Comparison of ENCODE assay signal across 25 cellular contexts in genomic region chr2:222280795-222281194, GRCh38. TPM values are rescaled to one million over a fixed set of nuclear protein-coding genes. Genes with fewer than 3 reads are reported as not detected.
"Had no signal": no experiment of that assay in that cellular context is flagged by ENCODE, and none has a peak within 500 bp of the region (broad histone marks: within the 10 kb centered on the region; RNA-seq: fewer than 3 reads in every experiment).

No MANE protein-coding gene starts in this region.

- H3K4me3 ChIP-seq: gastrocnemius medialis, left lung, lung, transverse colon, uterus had no signal

- H3K36me3 ChIP-seq: gastrocnemius medialis, left lung, transverse colon, uterus had no signal

- H3K4me1 Mint-ChIP-seq: central memory CD8-positive, alpha-beta T cell; naive thymus-derived CD8-positive, alpha-beta T cell; stimulated activated memory B cell treated with anti-CD40 and anti-IgM and Interleukin-4, amounts not matched to agents 10 μg/mL and 1 μg/mL and 100 μg/mL, for 72 hours had no signal

- H3K27ac ChIP-seq: gastrocnemius medialis, left lung, transverse colon, uterus had no signal

- DNase-seq: activated CD4-positive, alpha-beta T cell treated with anti-CD3 and anti-CD28 coated beads for 1 hour; activated CD4-positive, alpha-beta T cell treated with anti-CD3 and anti-CD28 coated beads, Interleukin-2, amount 50 U/mL, for 1 hour; activated CD8-positive, alpha-beta T cell treated with anti-CD3 and anti-CD28 coated beads, Interleukin-2, amount 10 ng/mL, durations not matched to agents 7 days and 5 days; activated gamma-delta T cell; activated naive CD4-positive, alpha-beta T cell treated with anti-CD3 and anti-CD28 coated beads, Interleukin-2, amount 50 U/mL, for 16 hours; aorta; effector memory CD4-positive, alpha-beta T cell; gastrocnemius medialis; hippocampal formation; kidney glomerular epithelial cell; left lung; naive thymus-derived CD8-positive, alpha-beta T cell; right cardiac atrium; small intestine; transverse colon; uterus had no signal

- H3K27ac Mint-ChIP-seq: activated CD8-positive, alpha-beta T cell treated with anti-CD3 and anti-CD28 coated beads, Interleukin-2, amount 10 ng/mL, durations not matched to agents 7 days and 5 days; activated T-helper 1 cell treated with anti-CD3 and anti-CD28 coated beads, Interleukin-12 subunit alpha, Interleukin-12 subunit beta, Interleukin-2, Interleukin-4 antibody, amounts not matched to agents 30 ng/mL and 10 ng/mL and 1 ng/mL, durations not matched to agents 14 hours and 24 hours and 36 hours; naive thymus-derived CD8-positive, alpha-beta T cell; progenitor cell of endocrine pancreas; stimulated activated memory B cell treated with anti-CD40 and anti-IgM and Interleukin-4, amounts not matched to agents 10 μg/mL and 1 μg/mL and 100 μg/mL, for 72 hours; T-helper 2 cell treated with Interferon-gamma antibody and Interleukin-4, amounts not matched to agents 5 μg/mL and 100 μg/mL, for 36 hours had no signal

- H3K9me3 Mint-ChIP-seq: activated T-helper 1 cell treated with anti-CD3 and anti-CD28 coated beads, Interleukin-12 subunit alpha, Interleukin-12 subunit beta, Interleukin-2, Interleukin-4 antibody, amounts not matched to agents 30 ng/mL and 10 ng/mL and 1 ng/mL, durations not matched to agents 14 hours and 24 hours and 36 hours; central memory CD8-positive, alpha-beta T cell; T-helper 2 cell treated with Interferon-gamma antibody and Interleukin-4, amounts not matched to agents 5 μg/mL and 100 μg/mL, for 36 hours had no signal

- H3K4me3 Mint-ChIP-seq: activated CD8-positive, alpha-beta T cell treated with anti-CD3 and anti-CD28 coated beads, Interleukin-2, amount 10 ng/mL, durations not matched to agents 7 days and 5 days; activated T-helper 1 cell treated with anti-CD3 and anti-CD28 coated beads, Interleukin-12 subunit alpha, Interleukin-12 subunit beta, Interleukin-2, Interleukin-4 antibody, amounts not matched to agents 30 ng/mL and 10 ng/mL and 1 ng/mL, durations not matched to agents 14 hours and 24 hours and 36 hours; central memory CD8-positive, alpha-beta T cell; naive thymus-derived CD8-positive, alpha-beta T cell; stimulated activated memory B cell treated with anti-CD40 and anti-IgM and Interleukin-4, amounts not matched to agents 10 μg/mL and 1 μg/mL and 100 μg/mL, for 72 hours; T-helper 2 cell treated with Interferon-gamma antibody and Interleukin-4, amounts not matched to agents 5 μg/mL and 100 μg/mL, for 36 hours had no signal

- H3K4me1 ChIP-seq: left lung, transverse colon, uterus had no signal

- ATAC-seq: activated CD8-positive, alpha-beta T cell treated with anti-CD3 and anti-CD28 coated beads, Interleukin-2, amount 10 ng/mL, durations not matched to agents 7 days and 5 days; esophagus mucosa; gastrocnemius medialis; left lung; naive thymus-derived CD8-positive, alpha-beta T cell; right cardiac atrium; stimulated activated memory B cell treated with anti-CD40 and anti-IgM and Interleukin-4, amounts not matched to agents 10 μg/mL and 1 μg/mL and 100 μg/mL, for 72 hours had no signal

- H3K9me3 ChIP-seq: gastrocnemius medialis, left lung, transverse colon, uterus had no signal

- H3K27me3 ChIP-seq: gastrocnemius medialis had no signal

RNA-seq across cellular contexts. Expression of gene PAX3, which starts 18.0 kb away (rescaled TPM):
- total RNA-seq: activated CD8-positive, alpha-beta T cell treated with anti-CD3 and anti-CD28 coated beads, Interleukin-2, amount 10 ng/mL, durations not matched to agents 7 days and 5 days; activated T-helper 1 cell treated with anti-CD3 and anti-CD28 coated beads, Interleukin-12 subunit alpha, Interleukin-12 subunit beta, Interleukin-2, Interleukin-4 antibody, amounts not matched to agents 30 ng/mL and 10 ng/mL and 1 ng/mL, durations not matched to agents 14 hours and 24 hours and 36 hours; dermis microvascular lymphatic vessel endothelial cell; endothelial cell of umbilical vein; esophagus mucosa; left lung; lung; naive thymus-derived CD8-positive, alpha-beta T cell; progenitor cell of endocrine pancreas; transverse colon; uterus had no signal
- polyA plus RNA-seq: aorta; endothelial cell of umbilical vein; lung; naive thymus-derived CD8-positive, alpha-beta T cell; small intestine had no signal
